In genomic region chr5:115545065-115545882, GRCh38 we compare ENCODE assay signal across 2 cellular contexts.
A peak's percentile ranks its signal among the peaks of the same experiment; 100 is the strongest.
TF ChIP-seq lines count a peak whose summit lies in the region.

No MANE protein-coding gene starts in this region.

TF ChIP-seq in SK-N-SH, 30 proteins besides CTCF, POLR2A, EP300 and RAD21 (continued from another document and continues in another):
- TF ChIP-seq NFIC (IDR thresholded peaks at IDR 0.05; ENCODE audit: borderline replicate concordance): no peak
- no peak for TF ChIP-seq TAF1 (IDR thresholded peaks at IDR 0.05; ENCODE audit: borderline replicate concordance, low read depth, low read length)
- TF ChIP-seq MEF2A (IDR thresholded peaks at IDR 0.05; ENCODE audit: borderline replicate concordance, low read depth): no peak
- no peak for TF ChIP-seq GABPA (IDR thresholded peaks at IDR 0.05; ENCODE audit: low read depth)
- peak; percentile 1; the same call in 1 of the 2 replicates for TF ChIP-seq MXI1 (IDR thresholded peaks at IDR 0.05; ENCODE audit: low read depth, low read length)
- no peak for TF ChIP-seq GATA2 (CRISPR knock-in tag; IDR thresholded peaks at IDR 0.05)
- no peak for TF ChIP-seq USF2 (IDR thresholded peaks at IDR 0.05; ENCODE audit: borderline replicate concordance, low read depth, low read length)
- TF ChIP-seq, protein P1, sequence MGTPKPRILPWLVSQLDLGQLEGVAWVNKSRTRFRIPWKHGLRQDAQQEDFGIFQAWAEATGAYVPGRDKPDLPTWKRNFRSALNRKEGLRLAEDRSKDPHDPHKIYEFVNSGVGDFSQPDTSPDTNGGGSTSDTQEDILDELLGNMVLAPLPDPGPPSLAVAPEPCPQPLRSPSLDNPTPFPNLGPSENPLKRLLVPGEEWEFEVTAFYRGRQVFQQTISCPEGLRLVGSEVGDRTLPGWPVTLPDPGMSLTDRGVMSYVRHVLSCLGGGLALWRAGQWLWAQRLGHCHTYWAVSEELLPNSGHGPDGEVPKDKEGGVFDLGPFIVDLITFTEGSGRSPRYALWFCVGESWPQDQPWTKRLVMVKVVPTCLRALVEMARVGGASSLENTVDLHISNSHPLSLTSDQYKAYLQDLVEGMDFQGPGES (IDR thresholded peaks at IDR 0.05; ENCODE audit: low read depth, low read length): no peak
- TF ChIP-seq, protein P2, sequence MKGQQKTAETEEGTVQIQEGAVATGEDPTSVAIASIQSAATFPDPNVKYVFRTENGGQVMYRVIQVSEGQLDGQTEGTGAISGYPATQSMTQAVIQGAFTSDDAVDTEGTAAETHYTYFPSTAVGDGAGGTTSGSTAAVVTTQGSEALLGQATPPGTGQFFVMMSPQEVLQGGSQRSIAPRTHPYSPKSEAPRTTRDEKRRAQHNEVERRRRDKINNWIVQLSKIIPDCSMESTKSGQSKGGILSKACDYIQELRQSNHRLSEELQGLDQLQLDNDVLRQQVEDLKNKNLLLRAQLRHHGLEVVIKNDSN (IDR thresholded peaks at IDR 0.05; ENCODE audit: borderline replicate concordance, low read depth): 0 out of 2 replicates have a peak, but pooled peaks have one; percentile 22
- no peak for TF ChIP-seq REST (IDR thresholded peaks at IDR 0.05; ENCODE audit: low read depth, low read length)
- TF ChIP-seq, protein P3, sequence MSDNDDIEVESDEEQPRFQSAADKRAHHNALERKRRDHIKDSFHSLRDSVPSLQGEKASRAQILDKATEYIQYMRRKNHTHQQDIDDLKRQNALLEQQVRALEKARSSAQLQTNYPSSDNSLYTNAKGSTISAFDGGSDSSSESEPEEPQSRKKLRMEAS (IDR thresholded peaks at IDR 0.05; ENCODE audit: low read depth): peak; percentile 68
- TF ChIP-seq TCF12 (IDR thresholded peaks at IDR 0.05): no peak
- TF ChIP-seq TEAD4 (IDR thresholded peaks at IDR 0.05; ENCODE audit: borderline replicate concordance, insufficient read depth): no peak
- TF ChIP-seq POLR2AphosphoS5 (IDR thresholded peaks at IDR 0.05; ENCODE audit: low read depth, low read length): no peak
- TF ChIP-seq FOXM1 (IDR thresholded peaks at IDR 0.05; ENCODE audit: low read depth): no peak
- no peak for TF ChIP-seq JUND (IDR thresholded peaks at IDR 0.05)
- TF ChIP-seq YY1 (IDR thresholded peaks at IDR 0.05; ENCODE audit: low read depth): no peak
- TF ChIP-seq FOXJ3 (CRISPR knock-in tag; IDR thresholded peaks at IDR 0.05): no peak
- TF ChIP-seq SIN3A (IDR thresholded peaks at IDR 0.05; ENCODE audit: borderline replicate concordance, low read depth, low read length): no peak
- TF ChIP-seq RCOR1 (IDR thresholded peaks at IDR 0.05; ENCODE audit: low read length): 0 out of 2 replicates have a peak, but pooled peaks have one; percentile 9
- TF ChIP-seq PBX3 (IDR thresholded peaks at IDR 0.05): no peak

TF ChIP-seq in SK-N-SH treated with all-trans-retinoic acid at 6 μM for 48 hours, 23 proteins besides CTCF, POLR2A, EP300 and RAD21 (continued from another document):
- no peak for TF ChIP-seq ZC3H10 (CRISPR knock-in tag; IDR thresholded peaks at IDR 0.05)
- TF ChIP-seq ZNF565 (CRISPR knock-in tag; conservative IDR thresholded peaks at IDR 0.05; ENCODE audit: low read depth): no peak
- no peak for TF ChIP-seq ISL1 (CRISPR knock-in tag; IDR thresholded peaks at IDR 0.05)
- no peak for TF ChIP-seq ZNF70 (CRISPR knock-in tag; IDR thresholded peaks at IDR 0.05)
- TF ChIP-seq SNAI2 (CRISPR knock-in tag; IDR thresholded peaks at IDR 0.05): no peak
- TF ChIP-seq ZFP30 (CRISPR knock-in tag; IDR thresholded peaks at IDR 0.05): no peak
- TF ChIP-seq TOX (CRISPR knock-in tag; IDR thresholded peaks at IDR 0.05; ENCODE audit: borderline replicate concordance): no peak
- TF ChIP-seq ZFP3 (CRISPR knock-in tag; IDR thresholded peaks at IDR 0.05): no peak
- no peak for TF ChIP-seq TCF4 (CRISPR knock-in tag; IDR thresholded peaks at IDR 0.05; ENCODE audit: borderline replicate concordance)
- TF ChIP-seq ZNF8 (CRISPR knock-in tag; IDR thresholded peaks at IDR 0.05): no peak
- TF ChIP-seq POU6F1 (CRISPR knock-in tag; IDR thresholded peaks at IDR 0.05; ENCODE audit: borderline replicate concordance, low read depth): no peak
- TF ChIP-seq GLIS3 (CRISPR knock-in tag; IDR thresholded peaks at IDR 0.05): no peak
- TF ChIP-seq BACH2 (CRISPR knock-in tag; IDR thresholded peaks at IDR 0.05; ENCODE audit: borderline replicate concordance): no peak
- no peak for TF ChIP-seq ARNTL (CRISPR knock-in tag; IDR thresholded peaks at IDR 0.05; ENCODE audit: borderline replicate concordance, low read depth)
- TF ChIP-seq ESRRG (CRISPR knock-in tag; IDR thresholded peaks at IDR 0.05): no peak
- no peak for TF ChIP-seq TSHZ2 (CRISPR knock-in tag; IDR thresholded peaks at IDR 0.05)
- TF ChIP-seq CSRNP3 (CRISPR knock-in tag; IDR thresholded peaks at IDR 0.05): no peak
